Comparison of ENCODE assay signal across 11 cellular contexts in genomic region chr15:74176262-74177208, GRCh38. TPM values are rescaled to one million over a fixed set of nuclear protein-coding genes. Genes with fewer than 3 reads are reported as not detected.
DNase-seq lines count a peak whose midpoint lies in the region; TF ChIP-seq lines count a peak whose summit lies in the region.
"Had no signal": no experiment of that assay in that cellular context is flagged by ENCODE, and none has a peak within 500 bp of the region (broad histone marks: within the 10 kb centered on the region; RNA-seq: fewer than 3 reads in every experiment).

No MANE protein-coding gene starts in this region.

- peak overlapping the region; percentile 77 to 95 (median 82) for H3K27ac Mint-ChIP-seq in brain
- H3K27ac Mint-ChIP-seq: activated CD4-positive, alpha-beta T cell treated with anti-CD3 and anti-CD28 coated beads for 36 hours had no signal

- no peaks in the 10 kb centered on the region for H3K27me3 ChIP-seq in HUES48 (ENCODE audit: control insufficient read depth, insufficient read depth, low read length)
- no peaks in the 10 kb centered on the region for H3K27me3 ChIP-seq in osteoblast (ENCODE audit: insufficient read depth, low read length)

- no peak overlapping the region for H3K4me3 ChIP-seq in HUES48 (ENCODE audit: low read depth, low read length)
- no peak overlapping the region for H3K4me3 ChIP-seq in osteoblast (ENCODE audit: insufficient read depth, low read length)
- H3K4me3 ChIP-seq: HAP-1 had no signal

- no peak overlapping the region for H3K9ac ChIP-seq in HUES48 (ENCODE audit: low read depth, low read length)

- peaks cover 23% of the 10 kb centered on the region for H3K4me1 ChIP-seq in HUES48 (ENCODE audit: control insufficient read depth, insufficient read depth, low read length)
- peaks cover 55% of the 10 kb centered on the region for H3K4me1 ChIP-seq in osteoblast (ENCODE audit: insufficient read depth, low read length)

- H3K4me1 Mint-ChIP-seq in brain: peaks cover 92% of the 10 kb centered on the region
- H3K4me1 Mint-ChIP-seq: activated CD4-positive, alpha-beta T cell treated with anti-CD3 and anti-CD28 coated beads for 36 hours; CD4-positive, CD25-positive, alpha-beta regulatory T cell had no signal

- no peak overlapping the region for H3K4me2 ChIP-seq in osteoblast (ENCODE audit: insufficient read depth, low read length)

- H3K9me3 ChIP-seq in HUES48 (ENCODE audit: control insufficient read depth, insufficient read depth, low read length) (no peaks in the 10 kb centered on the region), osteoblast (ENCODE audit: low read depth, low read length) (no peaks in the 10 kb centered on the region)
- H3K9me3 ChIP-seq: HAP-1 had no signal

- no peaks in the 10 kb centered on the region for H4K20me1 ChIP-seq in osteoblast (ENCODE audit: insufficient read depth, low read length)

- H3K36me3 ChIP-seq in HUES48 (ENCODE audit: control insufficient read depth, insufficient read depth, low read length): no peaks in the 10 kb centered on the region
- no peaks in the 10 kb centered on the region for H3K36me3 ChIP-seq in osteoblast (ENCODE audit: insufficient read depth, low read length)
- H3K36me3 ChIP-seq: HAP-1 had no signal

- TF ChIP-seq CTCF in brain (conservative IDR thresholded peaks at IDR 0.05): no peak
- TF ChIP-seq CTCF in osteoblast (IDR thresholded peaks at IDR 0.05; ENCODE audit: extremely low read depth, low read depth, low read length): no peak

- H2AFZ ChIP-seq in osteoblast (ENCODE audit: low read length): peak overlapping the region; percentile 6

- H3K9me3 Mint-ChIP-seq in brain: peaks cover 0 to 2% (median 0%) of the 10 kb centered on the region in 5 experiments

- peaks cover 5% of the 10 kb centered on the region for H3K27me3 Mint-ChIP-seq in brain
- H3K27me3 Mint-ChIP-seq: CD4-positive, CD25-positive, alpha-beta regulatory T cell had no signal

- H3K27ac ChIP-seq in HUES48 (ENCODE audit: low read depth, low read length): peak overlapping the region; percentile 22
- H3K27ac ChIP-seq in osteoblast (ENCODE audit: low read depth, low read length): no peak overlapping the region

- peak; percentile 72 for DNase-seq in osteoblast (ENCODE audit: insufficient read length, low spot score, missing footprints)
- DNase-seq in NCI-H2029 treated with DMSO at 0.1 percent for 48 hours (lab: John Stamatoyannopoulos, UW): no peak
- DNase-seq in NCI-H1436 (lab: John Stamatoyannopoulos, UW): no peak
- no peak for DNase-seq in dedifferentiated amniotic fluid mesenchymal stem cell (ENCODE audit: extremely low spot score)
- DNase-seq: activated CD4-positive, alpha-beta T cell treated with anti-CD3 and anti-CD28 coated beads for 36 hours; CD4-positive, CD25-positive, alpha-beta regulatory T cell; dermis blood vessel endothelial cell; NCI-H510A had no signal

- H3K79me2 ChIP-seq in osteoblast (ENCODE audit: insufficient read depth, low read length): no peaks in the 10 kb centered on the region

- H3K36me3 Mint-ChIP-seq in brain: no peaks in the 10 kb centered on the region
- H3K36me3 Mint-ChIP-seq: CD4-positive, CD25-positive, alpha-beta regulatory T cell had no signal

- peak overlapping the region in 3 of 5 experiments; percentile 48 to 58 (median 55) for H3K4me3 Mint-ChIP-seq in brain
- H3K4me3 Mint-ChIP-seq: activated CD4-positive, alpha-beta T cell treated with anti-CD3 and anti-CD28 coated beads for 36 hours; CD4-positive, CD25-positive, alpha-beta regulatory T cell had no signal

RNA-seq across cellular contexts. Expression of gene ISLR, which starts 3.0 kb away (rescaled TPM):
- 13.7 TPM for polyA plus RNA-seq in brain (ENCODE audit: insufficient read depth, low read depth, low replicate concordance)
- total RNA-seq in osteoblast: 77.5 and 106 TPM in 2 replicates
- total RNA-seq: activated CD4-positive, alpha-beta T cell treated with anti-CD3 and anti-CD28 coated beads for 36 hours; CD4-positive, CD25-positive, alpha-beta regulatory T cell had no signal
- polyA plus RNA-seq: CD4-positive, CD25-positive, alpha-beta regulatory T cell had no signal

RNA-seq across cellular contexts. Expression of gene STRA6, which starts 26.1 kb away (rescaled TPM):
- 1.1 TPM for polyA plus RNA-seq in brain (ENCODE audit: insufficient read depth, low read depth, low replicate concordance)
- under 0.01 and 0.36 TPM in 2 replicates for total RNA-seq in osteoblast
- total RNA-seq: activated CD4-positive, alpha-beta T cell treated with anti-CD3 and anti-CD28 coated beads for 36 hours; CD4-positive, CD25-positive, alpha-beta regulatory T cell had no signal
- polyA plus RNA-seq: CD4-positive, CD25-positive, alpha-beta regulatory T cell had no signal

RNA-seq across cellular contexts. Expression of gene ISLR2, which starts 46.1 kb away (rescaled TPM):
- polyA plus RNA-seq in brain (ENCODE audit: insufficient read depth, low read depth, low replicate concordance): 30.2 TPM
- total RNA-seq in osteoblast: under 0.01 TPM in 1 of 2 replicates, not detected in the other
- total RNA-seq: CD4-positive, CD25-positive, alpha-beta regulatory T cell; dermis blood vessel endothelial cell had no signal
- polyA plus RNA-seq: CD4-positive, CD25-positive, alpha-beta regulatory T cell had no signal

RNA-seq across cellular contexts. Expression of gene CCDC33, which starts 59.6 kb away (rescaled TPM):
- polyA plus RNA-seq in brain (ENCODE audit: insufficient read depth, low read depth, low replicate concordance): 0.46 TPM
- total RNA-seq in osteoblast: 0.29 TPM in 1 of 2 replicates, not detected in the other
- total RNA-seq: activated CD4-positive, alpha-beta T cell treated with anti-CD3 and anti-CD28 coated beads for 36 hours; CD4-positive, CD25-positive, alpha-beta regulatory T cell; dermis blood vessel endothelial cell had no signal
- polyA plus RNA-seq: CD4-positive, CD25-positive, alpha-beta regulatory T cell had no signal
